ENCODE assay signal across 1 cellular context in genomic region chr1:16187748-16188401, GRCh38.
TF ChIP-seq lines count a peak whose summit lies in the region.

No MANE protein-coding gene starts in this region.

TF ChIP-seq in HepG2, 621 proteins besides CTCF, POLR2A, EP300 and RAD21 (continued from another document and continues in another):
- TF ChIP-seq THRA (CRISPR knock-in tag; IDR thresholded peaks at IDR 0.05; ENCODE audit: borderline replicate concordance) (peak; percentile 69), ZNF580 (CRISPR knock-in tag; IDR thresholded peaks at IDR 0.05; ENCODE audit: borderline replicate concordance, low read depth) (no peak), ZBTB46 (CRISPR knock-in tag; IDR thresholded peaks at IDR 0.05; ENCODE audit: borderline replicate concordance) (no peak), ZNF670 (CRISPR knock-in tag; IDR thresholded peaks at IDR 0.05; ENCODE audit: borderline replicate concordance) (no peak), KLF11 (CRISPR knock-in tag; IDR thresholded peaks at IDR 0.05) (no peak), KIAA2018 (CRISPR knock-in tag; IDR thresholded peaks at IDR 0.05; ENCODE audit: borderline replicate concordance) (no peak), ZNF619 (CRISPR knock-in tag; IDR thresholded peaks at IDR 0.05) (no peak), KDM2A (CRISPR knock-in tag; IDR thresholded peaks at IDR 0.05; ENCODE audit: borderline replicate concordance, low read depth) (peak; percentile 85), LCORL (IDR thresholded peaks at IDR 0.05) (no peak), LCORL (CRISPR knock-in tag; IDR thresholded peaks at IDR 0.05) (peak; percentile 76), TBP (CRISPR knock-in tag; IDR thresholded peaks at IDR 0.05) (no peak), ZNF501 (CRISPR knock-in tag; IDR thresholded peaks at IDR 0.05) (no peak), PCBP2 (optimal IDR thresholded peaks at IDR 0.05; ENCODE audit: low read depth, low read length, poor library complexity, severe bottlenecking) (no peak), ONECUT2 (CRISPR knock-in tag; IDR thresholded peaks at IDR 0.05) (no peak), ZNF256 (CRISPR knock-in tag; conservative IDR thresholded peaks at IDR 0.05) (no peak), ZNF350 (CRISPR knock-in tag; IDR thresholded peaks at IDR 0.05; ENCODE audit: borderline replicate concordance, low read depth) (no peak), STAG1 (CRISPR knock-in tag; IDR thresholded peaks at IDR 0.05) (peak; percentile 99), SRSF9 (IDR thresholded peaks at IDR 0.05; ENCODE audit: borderline replicate concordance, insufficient read depth, low read depth, low read length, poor library complexity, severe bottlenecking) (no peak), ZNF589 (CRISPR knock-in tag; conservative IDR thresholded peaks at IDR 0.05) (no peak), KMT2B (CRISPR knock-in tag; IDR thresholded peaks at IDR 0.05) (no peak), RELA (CRISPR knock-in tag; IDR thresholded peaks at IDR 0.05) (no peak), TRAFD1 (CRISPR knock-in tag; IDR thresholded peaks at IDR 0.05; ENCODE audit: borderline replicate concordance) (no peak), NR2F1 (CRISPR knock-in tag; IDR thresholded peaks at IDR 0.05) (no peak), ZNF326 (CRISPR knock-in tag; IDR thresholded peaks at IDR 0.05; ENCODE audit: borderline replicate concordance) (no peak), ZNF746 (CRISPR knock-in tag; IDR thresholded peaks at IDR 0.05) (no peak), RERE (CRISPR knock-in tag; IDR thresholded peaks at IDR 0.05; ENCODE audit: low read depth) (no peak), MED1 (CRISPR knock-in tag; IDR thresholded peaks at IDR 0.05) (no peak), PBX3 (CRISPR knock-in tag; IDR thresholded peaks at IDR 0.05; ENCODE audit: borderline replicate concordance) (no peak), ZNF652 (CRISPR knock-in tag; IDR thresholded peaks at IDR 0.05; ENCODE audit: borderline replicate concordance, low read depth) (no peak), ZMYM3 (CRISPR knock-in tag; IDR thresholded peaks at IDR 0.05) (no peak; the same call in 1 of the 2 replicates), MZF1 (CRISPR knock-in tag; IDR thresholded peaks at IDR 0.05; ENCODE audit: borderline replicate concordance) (no peak), HOXA5 (CRISPR knock-in tag; IDR thresholded peaks at IDR 0.05) (no peak), ETV5 (CRISPR knock-in tag; IDR thresholded peaks at IDR 0.05; ENCODE audit: borderline replicate concordance) (peak; percentile 52; the same call in 1 of the 2 replicates), ZFY (CRISPR knock-in tag; IDR thresholded peaks at IDR 0.05) (no peak), PHF8 (CRISPR knock-in tag; IDR thresholded peaks at IDR 0.05) (no peak), ZBTB10 (CRISPR knock-in tag; IDR thresholded peaks at IDR 0.05; ENCODE audit: borderline replicate concordance) (no peak), ZNF235 (CRISPR knock-in tag; IDR thresholded peaks at IDR 0.05; ENCODE audit: borderline replicate concordance) (no peak), ZNF274 (CRISPR knock-in tag; IDR thresholded peaks at IDR 0.05) (no peak; the same call in 1 of the 2 replicates), CBX5 (CRISPR knock-in tag; IDR thresholded peaks at IDR 0.05; ENCODE audit: borderline replicate concordance) (peak; percentile 77; the same call in 1 of the 2 replicates)
